In genomic region chr3:67981077-67981476, GRCh38 we compare ENCODE assay signal across 22 cellular contexts.
"Had no signal": no experiment of that assay in that cellular context is flagged by ENCODE, and none has a peak within 500 bp of the region (broad histone marks: within the 10 kb centered on the region; RNA-seq: fewer than 3 reads in every experiment).

No MANE protein-coding gene starts in this region.

- H3K27me3 ChIP-seq: dorsolateral prefrontal cortex, esophagus muscularis mucosa, foreskin keratinocyte, gastroesophageal sphincter, heart left ventricle, hepatocyte, left lung had no signal

- H3K4me1 ChIP-seq: esophagus muscularis mucosa, foreskin keratinocyte, gastroesophageal sphincter, heart left ventricle, left lung, lower lobe of right lung had no signal

- H3K9me3 ChIP-seq: esophagus muscularis mucosa, gastroesophageal sphincter, heart left ventricle, left lung, lower lobe of right lung, mucosa of descending colon had no signal

- H2AFZ ChIP-seq: hepatocyte had no signal

- H3K4me3 ChIP-seq: coronary artery, dorsolateral prefrontal cortex, esophagus muscularis mucosa, gastroesophageal sphincter, heart left ventricle, hepatocyte, left lung, lower lobe of right lung, mucosa of descending colon had no signal

- ATAC-seq: foreskin keratinocyte, gastroesophageal sphincter, heart left ventricle, left cardiac atrium, left lung, left ventricle myocardium superior, lower lobe of right lung, mucosa of descending colon had no signal

- DNase-seq: dermis blood vessel endothelial cell; dorsolateral prefrontal cortex; effector CD4-positive, alpha-beta T cell; effector memory CD4-positive, alpha-beta T cell; foreskin keratinocyte; heart left ventricle; hypothalamus; left cardiac atrium; left lung; left ventricle myocardium superior; lower lobe of right lung; mesenchymal stem cell; mucosa of descending colon; naive B cell had no signal

- H3K27ac ChIP-seq: coronary artery, dorsolateral prefrontal cortex, esophagus muscularis mucosa, foreskin keratinocyte, gastroesophageal sphincter, heart left ventricle, hepatocyte, left lung, lower lobe of right lung had no signal

- H3K79me2 ChIP-seq: hepatocyte had no signal

- FAIRE-seq: endothelial cell of umbilical vein, frontal cortex, islet of Langerhans, keratinocyte had no signal

- H3K4me2 ChIP-seq: hepatocyte had no signal

- H3K36me3 ChIP-seq: esophagus muscularis mucosa, gastroesophageal sphincter, heart left ventricle, left lung, lower lobe of right lung had no signal
